ENCODE assay signal across 7 cellular contexts in genomic region chrX:53481093-53481492, GRCh38. TPM values are rescaled to one million over a fixed set of nuclear protein-coding genes. Genes with fewer than 3 reads are reported as not detected.
DNase-seq lines count a peak whose midpoint lies in the region; ATAC-seq and TF ChIP-seq lines count a peak whose summit lies in the region.

No MANE protein-coding gene starts in this region.

- CTCF ChIA-PET in BJ (lab: Yijun Ruan, JAX): interaction anchor here (0.9 to 3.4 kb wide), 14 partner anchors 9 to 249 kb away, joined by 3 to 30 read pairs (median 5); partner anchors contain the start of genes RIBC1 and SMC1A
- CTCF ChIA-PET in RWPE1 (lab: Yijun Ruan, JAX): interaction anchor here (0.9 kb wide), 1 partner anchor 13 kb away, joined by 3 read pairs; no protein-coding TSS in a partner anchor

- TF ChIP-seq POLR2A in uterus (IDR thresholded peaks at IDR 0.05): no peak

- DNase-seq in BJ (ENCODE audit: low read depth): no peak
- no peak for DNase-seq in RWPE1 (ENCODE audit: low spot score)
- DNase-seq in fibroblast of mammary gland (ENCODE audit: low read depth): no peak
- DNase-seq in T-helper 9 cell: no peak
- no peak for DNase-seq in uterus

- no peak overlapping the region for H3K4me3 ChIP-seq in BJ (ENCODE audit: low read depth, low read length)
- H3K4me3 ChIP-seq in fibroblast of mammary gland (ENCODE audit: control insufficient read depth, low read depth, low read length): no peak overlapping the region
- no peak overlapping the region for H3K4me3 ChIP-seq in uterus

- H3K27ac ChIP-seq in RWPE1 (no peak overlapping the region), uterus (no peak overlapping the region)

- H3K4me1 ChIP-seq in uterus: no peaks in the 10 kb centered on the region

- H3K9me3 ChIP-seq in uterus: no peaks in the 10 kb centered on the region

- intact Hi-C loops in uterus (cut with DNase I; ENCODE audit: low total_unique reads): no loop called here

- peak; percentile 50 for TF ChIP-seq CTCF in BJ (IDR thresholded peaks at IDR 0.05; ENCODE audit: insufficient read depth, low read depth, low read length)
- TF ChIP-seq CTCF in GM12872 (IDR thresholded peaks at IDR 0.05; ENCODE audit: insufficient read depth, low read depth, low read length): peak; percentile 37; the same call in 1 of the 3 replicates
- peak; percentile 16; the same call in 1 of the 2 replicates for TF ChIP-seq CTCF in RWPE1 (conservative IDR thresholded peaks at IDR 0.05; ENCODE audit: low read depth)
- TF ChIP-seq CTCF in fibroblast of mammary gland (conservative IDR thresholded peaks at IDR 0.05; ENCODE audit: control insufficient read depth, insufficient read depth, low read depth, low read length): peak; percentile 43
- no peak for TF ChIP-seq CTCF in uterus (IDR thresholded peaks at IDR 0.05)

- no peak for ATAC-seq in HG03432 (IDR thresholded peaks at IDR 0.05; ENCODE audit: unreplicated experiment)

- POLR2A ChIA-PET in BJ (lab: Charles Lee): no interaction called here
- POLR2A ChIA-PET in RWPE1 (lab: Yijun Ruan, JAX; ENCODE audit: low non-redundant PET): no interaction called here

- H3K36me3 ChIP-seq in BJ (ENCODE audit: control insufficient read depth, insufficient read depth, low read length) (no peaks in the 10 kb centered on the region), uterus (no peaks in the 10 kb centered on the region)

- no peaks in the 10 kb centered on the region for H3K27me3 ChIP-seq in BJ (ENCODE audit: control insufficient read depth, insufficient read depth, low read length)
- H3K27me3 ChIP-seq in uterus: no peaks in the 10 kb centered on the region

RNA-seq across cellular contexts. Expression of gene HSD17B10, which starts 46.9 kb away (rescaled TPM):
- 112 and 156 TPM in 2 replicates for polyA plus RNA-seq in BJ (2011; rRNA removed)
- polyA minus RNA-seq in BJ (2011; rRNA and poly(A)+ RNA removed): 40.7 and 63.7 TPM in 2 replicates
- total RNA-seq in uterus: 10 to 100 TPM; 12.6 to 91.7 (median 63.9) TPM

RNA-seq across cellular contexts. Expression of gene RIBC1, which starts 58.4 kb away (rescaled TPM):
- polyA plus RNA-seq in BJ (2011; rRNA removed): 0.09 TPM in 1 of 2 replicates, not detected in the other
- polyA minus RNA-seq in BJ (2011; rRNA and poly(A)+ RNA removed): not detected in 2 replicates
- total RNA-seq in uterus: 1 to 10 TPM in 2 of 4 donors, under 1 TPM in 1, not detected in 1; 0.77 to 3.0 (median 2.5) TPM

RNA-seq across cellular contexts. Expression of gene SMC1A, which starts 58.6 kb away (rescaled TPM):
- polyA plus RNA-seq in BJ (2011; rRNA removed): 18.7 and 22.4 TPM in 2 replicates
- polyA minus RNA-seq in BJ (2011; rRNA and poly(A)+ RNA removed): 16.9 and 21.0 TPM in 2 replicates
- 10 to 100 TPM; 34.8 to 85.5 (median 40.8) TPM for total RNA-seq in uterus

Comparison
In these comparisons a context has a peak if more than half of its experiments do, and no peak if none do; other contexts are left out.
1. CTCF ChIP-seq: peak in BJ (single experiment), GM12872 (single experiment), RWPE1 (single experiment) and fibroblast of mammary gland (single experiment); none in uterus (0 of 4).